In genomic region chr1:27133990-27134389, GRCh38 we compare ENCODE assay signal across 13 cellular contexts. TPM values are rescaled to one million over a fixed set of nuclear protein-coding genes. Genes with fewer than 3 reads are reported as not detected.
A peak's percentile ranks its signal among the peaks of the same experiment; 100 is the strongest.
DNase-seq lines count a peak whose midpoint lies in the region; ATAC-seq lines count a peak whose summit lies in the region.
"Had no signal": no experiment of that assay in that cellular context is flagged by ENCODE, and none has a peak within 500 bp of the region (broad histone marks: within the 10 kb centered on the region; RNA-seq: fewer than 3 reads in every experiment).

No MANE protein-coding gene starts in this region.

- DNase-seq in CD1c-positive myeloid dendritic cell (ENCODE audit: extremely low spot score) (peak; percentile 81), immature natural killer cell (no peak), NCI-H2029 (lab: John Stamatoyannopoulos, UW) (no peak)
- no peak for DNase-seq in activated CD4-positive, alpha-beta T cell treated with anti-CD3 and anti-CD28 coated beads for 48 hours
- no peak for DNase-seq in activated CD4-positive, CD25-positive, alpha-beta regulatory T cell (lab: John Stamatoyannopoulos, UW)
- DNase-seq in activated CD4-positive, alpha-beta T cell treated with anti-CD3 and anti-CD28 coated beads, Interleukin-2, amount 50 U/mL, for 1 hour = no peak
- DNase-seq: activated CD4-positive, alpha-beta memory T cell treated with anti-CD3 and anti-CD28 coated beads, Interleukin-2, amount 10 ng/mL, durations not matched to agents 7 days and 5 days; activated naive CD8-positive, alpha-beta T cell treated with anti-CD3 and anti-CD28 coated beads, Interleukin-2, amount 50 U/mL, for 24 hours; GF-D8; NCI-H1092 treated with DMSO at 0.1 percent for 48 hours; NCI-H82 had no signal

- ATAC-seq in GM19043 (IDR thresholded peaks at IDR 0.05; ENCODE audit: low read depth, unreplicated experiment) (peak; percentile 73), HG03460 (IDR thresholded peaks at IDR 0.05; ENCODE audit: unreplicated experiment) (peak; percentile 55)
- ATAC-seq: activated naive CD8-positive, alpha-beta T cell treated with anti-CD3 and anti-CD28 coated beads, Interleukin-2, amount 50 U/mL, for 24 hours had no signal

- H3K27ac Mint-ChIP-seq in immature natural killer cell = peak overlapping the region in 5 of 6 donors; percentile 28 to 75 (median 34)
- H3K27ac Mint-ChIP-seq: activated CD4-positive, alpha-beta memory T cell treated with anti-CD3 and anti-CD28 coated beads, Interleukin-2, amount 10 ng/mL, durations not matched to agents 7 days and 5 days; activated naive CD8-positive, alpha-beta T cell treated with anti-CD3 and anti-CD28 coated beads, Interleukin-2, amount 50 U/mL, for 24 hours had no signal

- H3K4me3 Mint-ChIP-seq in immature natural killer cell = no peak overlapping the region
- H3K4me3 Mint-ChIP-seq: activated CD4-positive, alpha-beta memory T cell treated with anti-CD3 and anti-CD28 coated beads, Interleukin-2, amount 10 ng/mL, durations not matched to agents 7 days and 5 days; activated naive CD8-positive, alpha-beta T cell treated with anti-CD3 and anti-CD28 coated beads, Interleukin-2, amount 50 U/mL, for 24 hours had no signal

- H3K27me3 Mint-ChIP-seq in immature natural killer cell (ENCODE audit: low read depth in 3 of 3) = peaks cover 0 to 8% (median 2%) of the 10 kb centered on the region in 3 donors
- H3K27me3 Mint-ChIP-seq: activated CD4-positive, alpha-beta memory T cell treated with anti-CD3 and anti-CD28 coated beads, Interleukin-2, amount 10 ng/mL, durations not matched to agents 7 days and 5 days; activated naive CD8-positive, alpha-beta T cell treated with anti-CD3 and anti-CD28 coated beads, Interleukin-2, amount 50 U/mL, for 24 hours had no signal

- H3K36me3 Mint-ChIP-seq in immature natural killer cell = peaks cover 0 to 7% (median 0%) of the 10 kb centered on the region in 3 donors

- H3K9me3 Mint-ChIP-seq in immature natural killer cell = peaks cover 0 to 1% (median 0%) of the 10 kb centered on the region in 6 donors
- H3K9me3 Mint-ChIP-seq: activated CD4-positive, alpha-beta memory T cell treated with anti-CD3 and anti-CD28 coated beads, Interleukin-2, amount 10 ng/mL, durations not matched to agents 7 days and 5 days; activated naive CD8-positive, alpha-beta T cell treated with anti-CD3 and anti-CD28 coated beads, Interleukin-2, amount 50 U/mL, for 24 hours had no signal

- peaks cover 39 to 53% of the 10 kb centered on the region in 2 donors for H3K4me1 Mint-ChIP-seq in immature natural killer cell

RNA-seq across cellular contexts. Expression of gene SLC9A1, which starts 20.9 kb away (rescaled TPM):
- polyA plus RNA-seq in immature natural killer cell = 10 to 100 TPM in 1 of 3 donors, 1 to 10 TPM in 2; 3.2 to 17.3 (median 3.7) TPM
